Comparison of ENCODE assay signal across 8 cellular contexts in genomic region chr2:70087703-70088507, GRCh38. TPM values are rescaled to one million over a fixed set of nuclear protein-coding genes. Genes with fewer than 3 reads are reported as not detected.
DNase-seq lines count a peak whose midpoint lies in the region; ATAC-seq and TF ChIP-seq lines count a peak whose summit lies in the region.

No MANE protein-coding gene starts in this region.

- intact Hi-C loops in right cardiac atrium (cut with DNase I): loop anchor here (2.0 to 10.0 kb wide), 5 partner anchors 34 to 176 kb away; partner anchors contain the start of gene MXD1 (in 1 of the 4)

- peaks cover 6% of the 10 kb centered on the region for H3K4me1 ChIP-seq in right cardiac atrium (ENCODE audit: control insufficient read depth, insufficient read depth, low read length)

- WGBS in right cardiac atrium: under 1% methylated on average over 54 of the region's 54 CpGs

- TF ChIP-seq CTCF in AG09309 (IDR thresholded peaks at IDR 0.05; ENCODE audit: control insufficient read depth, insufficient read depth, low read depth, low read length, missing control alignments) (peak; percentile 26), RWPE1 (conservative IDR thresholded peaks at IDR 0.05; ENCODE audit: low read depth) (no peak), GM13976 (IDR thresholded peaks at IDR 0.05; ENCODE audit: borderline replicate concordance, control extremely low read depth, extremely low read depth, insufficient read depth, missing control alignments) (no peak)

- DNase-seq in AG09309 (ENCODE audit: low read depth) (no peak), RWPE1 (ENCODE audit: low spot score) (no peak), amniotic epithelial cell (ENCODE audit: low read depth) (peak; percentile 51), right cardiac atrium (peak; percentile 49 to 79 (median 73)), putamen (ENCODE audit: low spot score) (peak; percentile 68), GM13976 (ENCODE audit: low spot score) (no peak)

- peak; percentile 25 for TF ChIP-seq POLR2A in GM18951 (IDR thresholded peaks at IDR 0.05; ENCODE audit: extremely low read depth, insufficient read depth, insufficient read length)

- ATAC-seq in right cardiac atrium: peak; percentile 7 to 25
- ATAC-seq in HG02884 (IDR thresholded peaks at IDR 0.05; ENCODE audit: unreplicated experiment): no peak

- H3K9me3 ChIP-seq in right cardiac atrium (ENCODE audit: control insufficient read depth, low read length): no peaks in the 10 kb centered on the region

- H3K27ac ChIP-seq in RWPE1 (peak overlapping the region; percentile 99), right cardiac atrium (ENCODE audit: low read length) (peak overlapping the region; percentile 98)

- in situ Hi-C loops in GM18951 (cut with MboI; ENCODE audit: low sequenced_read_pairs, unreplicated experiment): no loop called here
- in situ Hi-C loops in GM13976 (cut with MboI; ENCODE audit: low sequenced_read_pairs, unreplicated experiment): no loop called here

- H3K27me3 ChIP-seq in right cardiac atrium (ENCODE audit: control insufficient read depth, insufficient read depth): no peaks in the 10 kb centered on the region

- CTCF ChIA-PET in RWPE1 (lab: Yijun Ruan, JAX): interaction anchor here (0.7 to 0.9 kb wide), 4 partner anchors 17 to 141 kb away, joined by 3 to 5 read pairs (median 4); no protein-coding TSS in a partner anchor

- H3K4me3 ChIP-seq in AG09309 (ENCODE audit: control insufficient read depth, low read depth, low read length): peak overlapping the region; percentile 69
- peak overlapping the region; percentile 67 for H3K4me3 ChIP-seq in right cardiac atrium (ENCODE audit: low read length)

- POLR2A ChIA-PET in RWPE1 (lab: Yijun Ruan, JAX; ENCODE audit: low non-redundant PET): interaction anchor here (0.6 to 3.0 kb wide), 4 partner anchors 49 to 174 kb away, joined by 3 to 19 read pairs (median 4); no protein-coding TSS in a partner anchor

RNA-seq across cellular contexts. Expression of gene PCBP1, which starts 0.6 kb away (rescaled TPM):
- total RNA-seq in right cardiac atrium: 100 to 1,000 TPM; 233 to 259 (median 239) TPM
- polyA plus RNA-seq in right cardiac atrium: 280 TPM

Comparison
In these comparisons a context has a peak if more than half of its experiments do, and no peak if none do; other contexts are left out.
1. DNase-seq: peak in amniotic epithelial cell (single experiment), right cardiac atrium (3 of 3) and putamen (single experiment); none in AG09309 (single experiment), RWPE1 (single experiment) and GM13976 (single experiment).